Comparison of ENCODE assay signal across 20 cellular contexts in the genomic region with DNA sequence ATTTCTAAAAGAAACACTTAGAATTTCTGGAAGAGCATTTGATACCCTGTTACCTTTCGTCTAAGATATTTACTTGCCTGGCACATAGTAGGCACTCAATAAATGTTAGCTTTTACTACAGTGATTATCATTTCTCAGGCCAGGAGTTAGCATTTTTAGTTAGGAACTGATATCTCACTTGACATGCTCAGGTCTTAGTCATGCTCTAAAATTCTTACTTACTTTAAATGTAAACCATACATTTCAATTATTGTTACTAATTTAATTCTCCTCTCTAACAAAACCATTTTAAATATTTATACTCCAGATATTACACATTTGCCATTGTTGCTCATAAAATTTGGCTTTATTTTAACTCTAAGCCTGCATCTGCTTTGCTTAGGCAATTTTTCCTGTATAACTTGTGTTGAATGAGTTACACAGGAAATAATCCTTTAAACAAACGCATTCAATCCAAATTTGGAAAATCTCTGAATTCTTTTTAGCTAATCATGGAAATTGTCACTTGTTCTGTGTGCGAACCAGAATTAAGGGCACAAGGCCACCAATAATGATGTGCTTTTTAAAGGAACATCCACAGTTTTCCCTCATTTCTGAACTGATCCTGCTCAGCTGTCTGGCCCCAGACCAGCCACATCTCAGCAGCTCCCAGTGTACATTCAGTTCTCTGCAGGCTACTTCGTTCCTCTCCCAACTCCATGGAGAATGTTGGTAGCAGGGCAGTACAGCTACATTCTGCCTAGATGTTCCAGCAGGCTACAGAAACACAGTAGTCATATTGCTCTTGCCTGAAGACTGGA. TPM values are rescaled to one million over a fixed set of nuclear protein-coding genes. Genes with fewer than 3 reads are reported as not detected.
DNase-seq lines count a peak whose midpoint lies in the region; ATAC-seq and TF ChIP-seq lines count a peak whose summit lies in the region.
"Had no signal": no experiment of that assay in that cellular context is flagged by ENCODE, and none has a peak within 500 bp of the region (broad histone marks: within the 10 kb centered on the region; RNA-seq: fewer than 3 reads in every experiment).

No MANE protein-coding gene starts in this region.

- H3K27me3 Mint-ChIP-seq in natural killer cell treated with Interleukin-12 subunit alpha and Interleukin-12 subunit beta and Interleukin-15 and Interleukin-18, amount 100 ng/mL, for 72 hours = no peaks in the 10 kb centered on the region
- H3K27me3 Mint-ChIP-seq in stimulated activated memory B cell treated with anti-CD40 and anti-IgM and Interleukin-4, amounts not matched to agents 10 μg/mL and 1 μg/mL and 100 μg/mL, for 72 hours = no peaks in the 10 kb centered on the region
- H3K27me3 Mint-ChIP-seq: CD4-positive, alpha-beta memory T cell; type B pancreatic cell had no signal

- H3K27ac Mint-ChIP-seq in natural killer cell treated with Interleukin-12 subunit alpha and Interleukin-12 subunit beta and Interleukin-15 and Interleukin-18, amount 100 ng/mL, for 72 hours = peak overlapping the region in 1 of 2 donors; percentile 56
- H3K27ac Mint-ChIP-seq in stimulated activated memory B cell treated with anti-CD40 and anti-IgM and Interleukin-4, amounts not matched to agents 10 μg/mL and 1 μg/mL and 100 μg/mL, for 72 hours = no peak overlapping the region
- H3K27ac Mint-ChIP-seq: activated naive CD4-positive, alpha-beta T cell treated with anti-CD3 and anti-CD28 coated beads for 36 hours; naive B cell; type B pancreatic cell had no signal

- H3K27me3 ChIP-seq in adipocyte (replicated peaks; ENCODE audit: control insufficient read depth, insufficient read depth, low read length) (no peaks in the 10 kb centered on the region), left ventricle myocardium inferior (ENCODE audit: low read depth) (no peaks in the 10 kb centered on the region)
- H3K27me3 ChIP-seq: foreskin keratinocyte had no signal

- peak overlapping the region; percentile 13 for H3K9ac ChIP-seq in adipocyte (ENCODE audit: low read length)

- H3K9me3 Mint-ChIP-seq in natural killer cell treated with Interleukin-12 subunit alpha and Interleukin-12 subunit beta and Interleukin-15 and Interleukin-18, amount 100 ng/mL, for 72 hours = peaks cover 4% of the 10 kb centered on the region
- peaks cover 2% of the 10 kb centered on the region for H3K9me3 Mint-ChIP-seq in stimulated activated memory B cell treated with anti-CD40 and anti-IgM and Interleukin-4, amounts not matched to agents 10 μg/mL and 1 μg/mL and 100 μg/mL, for 72 hours
- H3K9me3 Mint-ChIP-seq: activated naive CD4-positive, alpha-beta T cell treated with anti-CD3 and anti-CD28 coated beads for 36 hours; type B pancreatic cell had no signal

- DNase-seq in EH (ENCODE audit: low read depth) (peak; percentile 56), adipocyte (ENCODE audit: low read depth) (peak; percentile 11), left ventricle myocardium inferior (peak; percentile 70), sciatic nerve (ENCODE audit: low spot score) (no peak), G401 (ENCODE audit: low spot score) (no peak), medulla oblongata (ENCODE audit: extremely low spot score) (no peak)
- DNase-seq in natural killer cell treated with Interleukin-12 subunit alpha and Interleukin-12 subunit beta and Interleukin-15 and Interleukin-18, amount 100 ng/mL, for 72 hours (ENCODE audit: low spot score) = no peak
- DNase-seq: ACHN; activated CD4-positive, alpha-beta T cell treated with anti-CD3 and anti-CD28 coated beads, Interleukin-2, amount 50 U/mL, for 48 hours; activated naive CD4-positive, alpha-beta T cell treated with anti-CD3 and anti-CD28 coated beads for 36 hours; CD4-positive, alpha-beta memory T cell; DMS79 treated with DMSO at 0.1 percent for 48 hours; foreskin keratinocyte; KBM-7; naive B cell; NCI-H1930; stimulated activated CD4-positive, alpha-beta T cell treated with anti-CD3 and anti-CD28 coated beads, Interleukin-12 subunit alpha, Interleukin-12 subunit beta, amount 100 ng/mL, for 4 hours; WERI-Rb-1 had no signal

- peak overlapping the region; percentile 91 for H3K27ac ChIP-seq in left ventricle myocardium inferior (replicated peaks)
- H3K27ac ChIP-seq: foreskin keratinocyte, WERI-Rb-1 had no signal

- TF ChIP-seq CTCF in left ventricle myocardium inferior (IDR thresholded peaks at IDR 0.05; ENCODE audit: borderline replicate concordance) = no peak

- H3K4me3 ChIP-seq in adipocyte (ENCODE audit: low read length) (no peak overlapping the region), left ventricle myocardium inferior (peak overlapping the region; percentile 39)

- no peak overlapping the region for H3K4me3 Mint-ChIP-seq in natural killer cell treated with Interleukin-12 subunit alpha and Interleukin-12 subunit beta and Interleukin-15 and Interleukin-18, amount 100 ng/mL, for 72 hours
- no peak overlapping the region for H3K4me3 Mint-ChIP-seq in stimulated activated memory B cell treated with anti-CD40 and anti-IgM and Interleukin-4, amounts not matched to agents 10 μg/mL and 1 μg/mL and 100 μg/mL, for 72 hours
- H3K4me3 Mint-ChIP-seq: activated naive CD4-positive, alpha-beta T cell treated with anti-CD3 and anti-CD28 coated beads for 36 hours; CD4-positive, alpha-beta memory T cell; naive B cell; type B pancreatic cell had no signal

- H3K9me3 ChIP-seq in adipocyte (ENCODE audit: control insufficient read depth, low read length) (no peaks in the 10 kb centered on the region), left ventricle myocardium inferior (replicated peaks) (no peaks in the 10 kb centered on the region)

- in situ Hi-C loops in G401 (cut with HindIII; ENCODE audit: low sequenced_read_pairs) = no loop called here

- ATAC-seq in sciatic nerve = peak; percentile 42
- no peak for ATAC-seq in natural killer cell treated with Interleukin-12 subunit alpha and Interleukin-12 subunit beta and Interleukin-15 and Interleukin-18, amount 100 ng/mL, for 72 hours
- no peak for ATAC-seq in stimulated activated memory B cell treated with anti-CD40 and anti-IgM and Interleukin-4, amounts not matched to agents 10 μg/mL and 1 μg/mL and 100 μg/mL, for 72 hours
- ATAC-seq: foreskin keratinocyte had no signal

- peaks cover 21% of the 10 kb centered on the region for H3K36me3 Mint-ChIP-seq in natural killer cell treated with Interleukin-12 subunit alpha and Interleukin-12 subunit beta and Interleukin-15 and Interleukin-18, amount 100 ng/mL, for 72 hours
- H3K36me3 Mint-ChIP-seq in stimulated activated memory B cell treated with anti-CD40 and anti-IgM and Interleukin-4, amounts not matched to agents 10 μg/mL and 1 μg/mL and 100 μg/mL, for 72 hours = peaks cover 14% of the 10 kb centered on the region
- H3K36me3 Mint-ChIP-seq: naive B cell, type B pancreatic cell had no signal

- H3K36me3 ChIP-seq in adipocyte (ENCODE audit: control insufficient read depth, insufficient read depth, low read length, severe bottlenecking) = no peaks in the 10 kb centered on the region
- no peaks in the 10 kb centered on the region for H3K36me3 ChIP-seq in left ventricle myocardium inferior
- H3K36me3 ChIP-seq: WERI-Rb-1 had no signal

- peaks cover 46 to 64% of the 10 kb centered on the region in 2 donors for H3K4me1 Mint-ChIP-seq in natural killer cell treated with Interleukin-12 subunit alpha and Interleukin-12 subunit beta and Interleukin-15 and Interleukin-18, amount 100 ng/mL, for 72 hours (ENCODE audit: low read depth in 2 of 2)
- H3K4me1 Mint-ChIP-seq in stimulated activated memory B cell treated with anti-CD40 and anti-IgM and Interleukin-4, amounts not matched to agents 10 μg/mL and 1 μg/mL and 100 μg/mL, for 72 hours = peaks cover 13% of the 10 kb centered on the region

- H3K4me1 ChIP-seq in adipocyte (ENCODE audit: control insufficient read depth, insufficient read depth, low read length) (peaks cover 27% of the 10 kb centered on the region), left ventricle myocardium inferior (peaks cover 74% of the 10 kb centered on the region)

- intact Hi-C loops in left ventricle myocardium inferior (cut with micrococcal nuclease) (no loop called here), sciatic nerve (cut with DNase I) (no loop called here)

RNA-seq across cellular contexts. Expression of a gene that starts 15.6 kb away (rescaled TPM):
- total RNA-seq in left ventricle myocardium inferior (248 TPM), sciatic nerve (42.4 TPM)
- 100 to 1,000 TPM; 133 to 182 TPM for total RNA-seq in natural killer cell treated with Interleukin-12 subunit alpha and Interleukin-12 subunit beta and Interleukin-15 and Interleukin-18, amount 100 ng/mL, for 72 hours
- 0.62 and 0.98 TPM in 2 replicates for total RNA-seq in G401 (2014; rRNA removed; shearing (Covaris generic))

Comparison
In these comparisons a context has a peak if more than half of its experiments do, and no peak if none do; other contexts are left out.
1. DNase-seq: peak in EH (single experiment), adipocyte (single experiment) and left ventricle myocardium inferior (single experiment); none in sciatic nerve (single experiment), natural killer cell treated with Interleukin-12 subunit alpha and Interleukin-12 subunit beta and Interleukin-15 and Interleukin-18, amount 100 ng/mL, for 72 hours (single experiment), G401 (single experiment) and medulla oblongata (single experiment).
2. RNA of a gene that starts 15.6 kb away (total RNA-seq): 248 TPM in left ventricle myocardium inferior (single experiment), 133 to 182 TPM in natural killer cell treated with Interleukin-12 subunit alpha and Interleukin-12 subunit beta and Interleukin-15 and Interleukin-18, amount 100 ng/mL, for 72 hours and 42.4 TPM in sciatic nerve (single experiment); 0.62 to 0.98 TPM in G401; every median in the first group is over 10 times any median in the second.